ENCODE assay signal across 16 cellular contexts in genomic region chr6:106119526-106119925, GRCh38. TPM values are rescaled to one million over a fixed set of nuclear protein-coding genes. Genes with fewer than 3 reads are reported as not detected.
DNase-seq lines count a peak whose midpoint lies in the region; ATAC-seq and TF ChIP-seq lines count a peak whose summit lies in the region.
"Had no signal": no experiment of that assay in that cellular context is flagged by ENCODE, and none has a peak within 500 bp of the region (broad histone marks: within the 10 kb centered on the region; RNA-seq: fewer than 3 reads in every experiment).

No MANE protein-coding gene starts in this region.

- H3K27ac ChIP-seq in esophagus (ENCODE audit: low read depth in 2 of 2, low read length in 1 of 2): peak overlapping the region; percentile 70 to 78
- H3K27ac ChIP-seq in substantia nigra (ENCODE audit: low read depth, low read length, poor library complexity, severe bottlenecking): no peak overlapping the region
- H3K27ac ChIP-seq: HL-60, SJCRH30 had no signal

- peaks cover 6% of the 10 kb centered on the region for H3K4me1 Mint-ChIP-seq in Caco-2 (ENCODE audit: low read depth, unreplicated experiment)

- H3K4me1 ChIP-seq in Caco-2 (peaks cover 23% of the 10 kb centered on the region), esophagus (ENCODE audit: control insufficient read depth in 2 of 2, insufficient read depth in 2 of 2, low read length in 1 of 2) (peaks cover 0 to 6% of the 10 kb centered on the region in 2 donors)
- H3K4me1 ChIP-seq: SJCRH30 had no signal

- intact Hi-C loops in Caco-2 (cut with micrococcal nuclease; ENCODE audit: unreplicated experiment): no loop called here

- CTCF ChIA-PET in Caco-2 (lab: Charles Lee): no interaction called here

- ATAC-seq in GM21515 (IDR thresholded peaks at IDR 0.05; ENCODE audit: unreplicated experiment): no peak

- H3K9me3 Mint-ChIP-seq in Caco-2 (ENCODE audit: unreplicated experiment): no peaks in the 10 kb centered on the region
- H3K9me3 Mint-ChIP-seq: naive B cell had no signal

- H3K36me3 ChIP-seq in Caco-2 (ENCODE audit: control insufficient read depth, insufficient read depth, low read length) (no peaks in the 10 kb centered on the region), esophagus (ENCODE audit: control insufficient read depth in 2 of 2, insufficient read depth in 2 of 2, low read length in 1 of 2) (no peaks in the 10 kb centered on the region)
- H3K36me3 ChIP-seq: SJCRH30 had no signal

- H3K4me3 ChIP-seq in Caco-2 (ENCODE audit: low read depth, low read length) (no peak overlapping the region), esophagus (ENCODE audit: low read depth in 1 of 2, low read length in 2 of 2) (no peak overlapping the region)
- H3K4me3 ChIP-seq: SJCRH30 had no signal

- DNase-seq in Caco-2 (peak; percentile 92 to 93), LoVo (ENCODE audit: low spot score) (peak; percentile 95), myocyte (ENCODE audit: low read depth) (peak; percentile 96), substantia nigra (lab: John Stamatoyannopoulos, UW) (no peak), germinal center (ENCODE audit: low spot score) (no peak)
- DNase-seq in NK-92 treated with Interleukin-12 subunit alpha and Interleukin-12 subunit beta, amount 100 ng/mL, for 24 hours (lab: John Stamatoyannopoulos, UW): no peak
- DNase-seq: activated CD4-positive, alpha-beta T cell treated with anti-CD3 and anti-CD28 coated beads, Interleukin-2, amount 50 U/mL, for 4 hours; amniotic stem cell; head of caudate nucleus; naive B cell; NCI-H345; SJCRH30 had no signal

- POLR2A ChIA-PET in Caco-2 (lab: Charles Lee): interaction anchor here (0.6 kb wide), 1 partner anchor 271 kb away, joined by 3 read pairs; no protein-coding TSS in a partner anchor

- H3K4me3 Mint-ChIP-seq in Caco-2 (ENCODE audit: unreplicated experiment): peak overlapping the region; percentile 36
- H3K4me3 Mint-ChIP-seq: activated T-helper 1 cell treated with anti-CD3 and anti-CD28 coated beads, Interleukin-12 subunit alpha, Interleukin-12 subunit beta, Interleukin-2, Interleukin-4 antibody, amounts not matched to agents 30 ng/mL and 10 ng/mL and 1 ng/mL, durations not matched to agents 14 hours and 24 hours and 36 hours; naive B cell had no signal

- no peaks in the 10 kb centered on the region for H3K27me3 ChIP-seq in Caco-2 (replicated peaks; ENCODE audit: control insufficient read depth, insufficient read depth, low read length)
- no peaks in the 10 kb centered on the region for H3K27me3 ChIP-seq in esophagus (ENCODE audit: control insufficient read depth in 1 of 2, insufficient read depth in 2 of 2, low read length in 2 of 2)

- H3K27ac Mint-ChIP-seq in Caco-2 (ENCODE audit: unreplicated experiment): peak overlapping the region; percentile 80
- H3K27ac Mint-ChIP-seq: activated T-helper 1 cell treated with anti-CD3 and anti-CD28 coated beads, Interleukin-12 subunit alpha, Interleukin-12 subunit beta, Interleukin-2, Interleukin-4 antibody, amounts not matched to agents 30 ng/mL and 10 ng/mL and 1 ng/mL, durations not matched to agents 14 hours and 24 hours and 36 hours; naive B cell had no signal

- BruUV-seq in Caco-2 (replicated peaks; lab: Mats Ljungman, UMichigan): no TSS peak

- H3K27me3 Mint-ChIP-seq in Caco-2 (ENCODE audit: insufficient read depth, unreplicated experiment): no peaks in the 10 kb centered on the region

- 69 to 75% methylated on average over 8 of the region's 8 CpGs for WGBS in esophagus, 2 donors

- peaks cover 6% of the 10 kb centered on the region for H3K36me3 Mint-ChIP-seq in Caco-2 (ENCODE audit: insufficient read depth, unreplicated experiment)
- H3K36me3 Mint-ChIP-seq: naive B cell had no signal

- H3K9me3 ChIP-seq in Caco-2: no peaks in the 10 kb centered on the region
- H3K9me3 ChIP-seq in esophagus (ENCODE audit: control insufficient read depth in 2 of 2, insufficient read depth in 1 of 2, low read depth in 1 of 2, low read length in 1 of 2): peaks cover 0 to 2% of the 10 kb centered on the region in 2 donors
- H3K9me3 ChIP-seq: SJCRH30 had no signal

- no peak for TF ChIP-seq CTCF in Caco-2 (IDR thresholded peaks at IDR 0.05; ENCODE audit: insufficient read depth in 1 of 2, low read depth in 1 of 2, low read length in 1 of 2, severe bottlenecking in 1 of 2, unreplicated experiment in 1 of 2)

RNA-seq across cellular contexts. Expression of gene PRDM1, which starts 33.4 kb away (rescaled TPM):
- total RNA-seq in Caco-2 (2022): 10.4 and 11.4 TPM in 2 replicates
- 10 to 100 TPM; 29.7 to 37.6 TPM for polyA plus RNA-seq in esophagus
- 0.67 and 0.94 TPM in 2 replicates for total RNA-seq in myocyte
- 0.81 TPM for polyA plus RNA-seq in myocyte (2012)
- total RNA-seq: SJCRH30 had no signal

Comparison
In these comparisons a context has a peak if more than half of its experiments do, and no peak if none do; other contexts are left out.
1. DNase-seq: peak in Caco-2 (2 of 2), LoVo (single experiment) and myocyte (single experiment); none in NK-92 treated with Interleukin-12 subunit alpha and Interleukin-12 subunit beta, amount 100 ng/mL, for 24 hours (single experiment), substantia nigra (0 of 49) and germinal center (single experiment).